13 cellular contexts compared by ENCODE assay signal in genomic region chr13:40987606-40988280, GRCh38. TPM values are rescaled to one million over a fixed set of nuclear protein-coding genes. Genes with fewer than 3 reads are reported as not detected.
DNase-seq lines count a peak whose midpoint lies in the region; ATAC-seq, FAIRE-seq and TF ChIP-seq lines count a peak whose summit lies in the region.
"Had no signal": no experiment of that assay in that cellular context is flagged by ENCODE, and none has a peak within 500 bp of the region (broad histone marks: within the 10 kb centered on the region; RNA-seq: fewer than 3 reads in every experiment).

No MANE protein-coding gene starts in this region.

- H3F3A ChIP-seq in Loucy (ENCODE audit: low read depth), result peaks cover 12% of the 10 kb centered on the region

- no peak overlapping the region for H3K4me3 ChIP-seq in Loucy (ENCODE audit: low read length, poor library complexity, severe bottlenecking)
- H3K4me3 ChIP-seq in astrocyte (ENCODE audit: insufficient read depth, low read depth, low read length), result no peak overlapping the region
- H3K4me3 ChIP-seq: heart left ventricle had no signal

- H3K4me2 ChIP-seq in Loucy (ENCODE audit: low read depth, low read length, poor library complexity, severe bottlenecking), result peak overlapping the region; percentile 37
- no peak overlapping the region for H3K4me2 ChIP-seq in astrocyte (ENCODE audit: low read length)

- H3K27me3 Mint-ChIP-seq in activated CD8-positive, alpha-beta T cell treated with anti-CD3 and anti-CD28 coated beads for 36 hours, result no peaks in the 10 kb centered on the region
- H3K27me3 Mint-ChIP-seq in activated CD8-positive, alpha-beta T cell treated with anti-CD3 and anti-CD28 coated beads, Interleukin-2, amount 10 ng/mL, durations not matched to agents 7 days and 5 days (ENCODE audit: low read depth), result no peaks in the 10 kb centered on the region
- no peaks in the 10 kb centered on the region for H3K27me3 Mint-ChIP-seq in astrocyte (ENCODE audit: low read depth, unreplicated experiment)
- no peaks in the 10 kb centered on the region for H3K27me3 Mint-ChIP-seq in progenitor cell of endocrine pancreas

- no peak for FAIRE-seq in astrocyte (lab: Jason Lieb, UNC)

- H3K36me3 ChIP-seq in Loucy (ENCODE audit: insufficient read depth, low read length), result peaks cover 24% of the 10 kb centered on the region
- H3K36me3 ChIP-seq in astrocyte (ENCODE audit: insufficient read depth, low read length), result no peaks in the 10 kb centered on the region
- H3K36me3 ChIP-seq: heart left ventricle had no signal

- peak overlapping the region; percentile 35 for H3K27ac Mint-ChIP-seq in activated CD8-positive, alpha-beta T cell treated with anti-CD3 and anti-CD28 coated beads for 36 hours
- no peak overlapping the region for H3K27ac Mint-ChIP-seq in activated CD8-positive, alpha-beta T cell treated with anti-CD3 and anti-CD28 coated beads, Interleukin-2, amount 10 ng/mL, durations not matched to agents 7 days and 5 days
- peak overlapping the region; percentile 30 for H3K27ac Mint-ChIP-seq in astrocyte (ENCODE audit: unreplicated experiment)
- peak overlapping the region; percentile 49 for H3K27ac Mint-ChIP-seq in progenitor cell of endocrine pancreas

- H3K9ac ChIP-seq in Loucy (ENCODE audit: low read depth, low read length, poor library complexity, severe bottlenecking) (peak overlapping the region; percentile 22), astrocyte (ENCODE audit: low read length) (no peak overlapping the region)

- intact Hi-C loops in activated CD8-positive, alpha-beta T cell treated with anti-CD3 and anti-CD28 coated beads for 36 hours (cut with micrococcal nuclease), result no loop called here

- no peak for DNase-seq in activated CD8-positive, alpha-beta T cell treated with anti-CD3 and anti-CD28 coated beads for 36 hours
- DNase-seq in activated CD8-positive, alpha-beta T cell treated with anti-CD3 and anti-CD28 coated beads, Interleukin-2, amount 10 ng/mL, durations not matched to agents 7 days and 5 days, result no peak
- DNase-seq in astrocyte (ENCODE audit: low read depth) (no peak), progenitor cell of endocrine pancreas (ENCODE audit: low spot score, unreplicated experiment) (no peak), GF-D8 (lab: John Stamatoyannopoulos, UW) (no peak)
- DNase-seq in stimulated activated CD8-positive, alpha-beta memory T cell treated with anti-CD3 and anti-CD28 coated beads, Interleukin-4, amount 100 ng/mL, for 48 hours, result no peak
- DNase-seq: ACHN, EL, heart left ventricle, KBM-7 had no signal

- H3K79me2 ChIP-seq in Loucy (ENCODE audit: insufficient read depth, low read length) (peaks cover 100% of the 10 kb centered on the region), astrocyte (ENCODE audit: insufficient read depth, low read length) (peaks cover 7% of the 10 kb centered on the region)

- no peak overlapping the region for H3K4me3 Mint-ChIP-seq in activated CD8-positive, alpha-beta T cell treated with anti-CD3 and anti-CD28 coated beads for 36 hours
- H3K4me3 Mint-ChIP-seq in activated CD8-positive, alpha-beta T cell treated with anti-CD3 and anti-CD28 coated beads, Interleukin-2, amount 10 ng/mL, durations not matched to agents 7 days and 5 days, result no peak overlapping the region
- no peak overlapping the region for H3K4me3 Mint-ChIP-seq in astrocyte (ENCODE audit: unreplicated experiment)
- no peak overlapping the region for H3K4me3 Mint-ChIP-seq in progenitor cell of endocrine pancreas (ENCODE audit: low read depth)

- peaks cover 64% of the 10 kb centered on the region for H3K4me1 Mint-ChIP-seq in activated CD8-positive, alpha-beta T cell treated with anti-CD3 and anti-CD28 coated beads for 36 hours (ENCODE audit: low read depth)
- peaks cover 72% of the 10 kb centered on the region for H3K4me1 Mint-ChIP-seq in activated CD8-positive, alpha-beta T cell treated with anti-CD3 and anti-CD28 coated beads, Interleukin-2, amount 10 ng/mL, durations not matched to agents 7 days and 5 days (ENCODE audit: low read depth)
- H3K4me1 Mint-ChIP-seq in astrocyte (ENCODE audit: low read depth, unreplicated experiment) (peaks cover 22% of the 10 kb centered on the region), progenitor cell of endocrine pancreas (ENCODE audit: low read depth) (peaks cover 46% of the 10 kb centered on the region)

- no peaks in the 10 kb centered on the region for H3K9me3 ChIP-seq in Loucy (ENCODE audit: insufficient read depth, low read depth, low read length)
- H3K9me3 ChIP-seq in astrocyte (ENCODE audit: insufficient read depth, low read depth, low read length), result no peaks in the 10 kb centered on the region
- H3K9me3 ChIP-seq: heart left ventricle had no signal

- H3K4me1 ChIP-seq in Loucy (ENCODE audit: insufficient read depth, low read length, poor library complexity, severe bottlenecking), result peaks cover 70% of the 10 kb centered on the region
- H3K4me1 ChIP-seq in astrocyte (ENCODE audit: insufficient read depth, low read length), result peaks cover 5% of the 10 kb centered on the region

- no peak overlapping the region for H3K27ac ChIP-seq in astrocyte (ENCODE audit: low read depth, low read length)

- no peak overlapping the region for H2AFZ ChIP-seq in Loucy (ENCODE audit: low read length)
- no peak overlapping the region for H2AFZ ChIP-seq in astrocyte (ENCODE audit: low read depth, low read length)

- H3K36me3 Mint-ChIP-seq in activated CD8-positive, alpha-beta T cell treated with anti-CD3 and anti-CD28 coated beads for 36 hours (ENCODE audit: low read depth), result peaks cover 9% of the 10 kb centered on the region
- peaks cover 23% of the 10 kb centered on the region for H3K36me3 Mint-ChIP-seq in activated CD8-positive, alpha-beta T cell treated with anti-CD3 and anti-CD28 coated beads, Interleukin-2, amount 10 ng/mL, durations not matched to agents 7 days and 5 days (ENCODE audit: low read depth)
- H3K36me3 Mint-ChIP-seq in astrocyte (ENCODE audit: low read depth, unreplicated experiment) (no peaks in the 10 kb centered on the region), progenitor cell of endocrine pancreas (ENCODE audit: insufficient read depth) (no peaks in the 10 kb centered on the region)

- H3K27me3 ChIP-seq in Loucy (ENCODE audit: insufficient read depth, low read length, poor library complexity, severe bottlenecking) (no peaks in the 10 kb centered on the region), astrocyte (ENCODE audit: insufficient read depth, low read length) (no peaks in the 10 kb centered on the region)
- H3K27me3 ChIP-seq: heart left ventricle had no signal

- H3K9me2 ChIP-seq in Loucy (replicated peaks; ENCODE audit: low read depth, low read length), result no peaks in the 10 kb centered on the region

- H4K20me1 ChIP-seq in Loucy (ENCODE audit: insufficient read depth, low read length, poor library complexity, severe bottlenecking) (peaks cover 92% of the 10 kb centered on the region), astrocyte (ENCODE audit: insufficient read depth, low read length) (peaks cover 30% of the 10 kb centered on the region)

- CTCF ChIA-PET in activated CD8-positive, alpha-beta T cell treated with anti-CD3 and anti-CD28 coated beads for 36 hours (lab: Charles Lee), result interaction anchor here (0.8 kb wide), 1 partner anchor 1302 kb away, joined by 3 read pairs; no protein-coding TSS in a partner anchor
- CTCF ChIA-PET in activated CD8-positive, alpha-beta T cell treated with anti-CD3 and anti-CD28 coated beads, Interleukin-2, amount 10 ng/mL, durations not matched to agents 7 days and 5 days (lab: Charles Lee), result interaction anchor here (4.3 to 5.9 kb wide), 2 partner anchors 13 to 15 kb away, joined by 22 to 32 read pairs; no protein-coding TSS in a partner anchor

- POLR2A ChIA-PET in activated CD8-positive, alpha-beta T cell treated with anti-CD3 and anti-CD28 coated beads for 36 hours (lab: Charles Lee), result no interaction called here
- POLR2A ChIA-PET in activated CD8-positive, alpha-beta T cell treated with anti-CD3 and anti-CD28 coated beads, Interleukin-2, amount 10 ng/mL, durations not matched to agents 7 days and 5 days (lab: Charles Lee), result interaction anchor here (3.4 to 3.9 kb wide), 2 partner anchors 15 to 29 kb away, joined by 10 to 38 read pairs; partner anchors contain the start of gene ELF1

- H3K9me3 Mint-ChIP-seq in activated CD8-positive, alpha-beta T cell treated with anti-CD3 and anti-CD28 coated beads for 36 hours, result no peaks in the 10 kb centered on the region
- no peaks in the 10 kb centered on the region for H3K9me3 Mint-ChIP-seq in activated CD8-positive, alpha-beta T cell treated with anti-CD3 and anti-CD28 coated beads, Interleukin-2, amount 10 ng/mL, durations not matched to agents 7 days and 5 days (ENCODE audit: insufficient read depth)
- no peaks in the 10 kb centered on the region for H3K9me3 Mint-ChIP-seq in astrocyte (ENCODE audit: unreplicated experiment)
- no peaks in the 10 kb centered on the region for H3K9me3 Mint-ChIP-seq in progenitor cell of endocrine pancreas (ENCODE audit: low read depth)

- no peak for TF ChIP-seq CTCF in activated CD8-positive, alpha-beta T cell treated with anti-CD3 and anti-CD28 coated beads for 36 hours (IDR thresholded peaks at IDR 0.05)
- no peak for TF ChIP-seq CTCF in Loucy (conservative IDR thresholded peaks at IDR 0.05; ENCODE audit: low read length)
- TF ChIP-seq CTCF in astrocyte (IDR thresholded peaks at IDR 0.05; ENCODE audit: insufficient read depth, low read depth, low read length), result no peak
- TF ChIP-seq CTCF in progenitor cell of endocrine pancreas (IDR thresholded peaks at IDR 0.05; ENCODE audit: unreplicated experiment), result no peak

- no peak for ATAC-seq in activated CD8-positive, alpha-beta T cell treated with anti-CD3 and anti-CD28 coated beads for 36 hours
- ATAC-seq in activated CD8-positive, alpha-beta T cell treated with anti-CD3 and anti-CD28 coated beads, Interleukin-2, amount 10 ng/mL, durations not matched to agents 7 days and 5 days, result no peak
- ATAC-seq in HG03571 (IDR thresholded peaks at IDR 0.05; ENCODE audit: unreplicated experiment), result no peak
- ATAC-seq: heart left ventricle, left lobe of liver had no signal

RNA-seq across cellular contexts. Expression of gene ELF1, which starts 31.4 kb away (rescaled TPM):
- total RNA-seq in activated CD8-positive, alpha-beta T cell treated with anti-CD3 and anti-CD28 coated beads for 36 hours, result 10 to 100 TPM; 85.2 to 88.2 TPM
- 100 to 1,000 TPM; 106 to 107 TPM for total RNA-seq in activated CD8-positive, alpha-beta T cell treated with anti-CD3 and anti-CD28 coated beads, Interleukin-2, amount 10 ng/mL, durations not matched to agents 7 days and 5 days
- total RNA-seq in astrocyte (69.1 and 75.1 TPM in 2 replicates), progenitor cell of endocrine pancreas (87.7 and 89.7 TPM in 2 replicates)
